Comparison of ENCODE assay signal across 15 cellular contexts in the genomic region with DNA sequence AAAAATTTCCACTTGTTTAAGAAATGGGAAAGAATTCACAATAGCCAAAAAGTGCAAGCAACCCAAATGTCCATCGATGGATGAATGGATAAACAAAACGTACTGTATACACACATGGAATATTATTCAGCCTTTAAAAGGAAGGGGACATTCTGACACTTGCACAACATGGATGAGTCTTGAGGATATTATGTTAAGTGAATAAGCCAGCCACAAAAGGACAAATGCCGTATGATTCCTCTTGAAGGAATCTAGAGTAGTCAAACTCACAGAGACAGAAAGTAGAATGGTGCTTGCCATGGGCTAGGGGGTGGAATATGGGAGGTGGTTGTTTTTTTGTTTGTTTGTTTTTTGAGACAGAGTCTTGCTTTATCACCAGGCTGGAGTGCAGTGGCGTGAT.
"Had no signal": no experiment of that assay in that cellular context is flagged by ENCODE, and none has a peak within 500 bp of the region (broad histone marks: within the 10 kb centered on the region; RNA-seq: fewer than 3 reads in every experiment).

No MANE protein-coding gene starts in this region.

- H3K36me3 ChIP-seq: heart right ventricle, left lung, stomach, thoracic aorta, uterus had no signal

- H3K27ac Mint-ChIP-seq: activated CD4-positive, alpha-beta memory T cell treated with anti-CD3 and anti-CD28 coated beads for 36 hours; activated naive CD8-positive, alpha-beta T cell treated with anti-CD3 and anti-CD28 coated beads, Interleukin-2, amount 10 ng/mL, durations not matched to agents 7 days and 5 days; effector memory CD8-positive, alpha-beta T cell; memory B cell; T-helper 2 cell treated with Interferon-gamma antibody and Interleukin-4, amounts not matched to agents 5 μg/mL and 100 μg/mL, for 36 hours had no signal

- H3K4me1 ChIP-seq: uterus had no signal

- H3K9me3 ChIP-seq: heart right ventricle, left lung, stomach, thoracic aorta, uterus had no signal

- ATAC-seq: effector memory CD8-positive, alpha-beta T cell; heart right ventricle; left lung had no signal

- DNase-seq: activated CD4-positive, alpha-beta memory T cell treated with anti-CD3 and anti-CD28 coated beads for 36 hours; activated naive CD8-positive, alpha-beta T cell treated with anti-CD3 and anti-CD28 coated beads, Interleukin-2, amount 10 ng/mL, durations not matched to agents 7 days and 5 days; aorta; effector memory CD8-positive, alpha-beta T cell; heart right ventricle; left lung; retina; stimulated activated CD4-positive, alpha-beta T cell treated with anti-CD3 and anti-CD28 coated beads, Interleukin-4, amount 100 ng/mL, for 4 hours; stomach; uterus had no signal

- H3K27ac ChIP-seq: coronary artery, heart right ventricle, left lung, stomach, thoracic aorta, uterus had no signal

- H3K27me3 ChIP-seq: stomach, uterus had no signal

- H3K27me3 Mint-ChIP-seq: activated CD4-positive, alpha-beta memory T cell treated with anti-CD3 and anti-CD28 coated beads for 36 hours; effector memory CD8-positive, alpha-beta T cell; memory B cell had no signal

- H3K4me3 Mint-ChIP-seq: activated CD4-positive, alpha-beta memory T cell treated with anti-CD3 and anti-CD28 coated beads for 36 hours; activated naive CD8-positive, alpha-beta T cell treated with anti-CD3 and anti-CD28 coated beads, Interleukin-2, amount 10 ng/mL, durations not matched to agents 7 days and 5 days; effector memory CD8-positive, alpha-beta T cell; memory B cell; neural crest cell; T-helper 2 cell treated with Interferon-gamma antibody and Interleukin-4, amounts not matched to agents 5 μg/mL and 100 μg/mL, for 36 hours had no signal

- H3K4me3 ChIP-seq: coronary artery, heart right ventricle, left lung, stomach, thoracic aorta, uterus had no signal

- H3K36me3 Mint-ChIP-seq: memory B cell had no signal

- H3K9me3 Mint-ChIP-seq: activated CD4-positive, alpha-beta memory T cell treated with anti-CD3 and anti-CD28 coated beads for 36 hours; activated naive CD8-positive, alpha-beta T cell treated with anti-CD3 and anti-CD28 coated beads, Interleukin-2, amount 10 ng/mL, durations not matched to agents 7 days and 5 days; effector memory CD8-positive, alpha-beta T cell; memory B cell; neural crest cell; T-helper 2 cell treated with Interferon-gamma antibody and Interleukin-4, amounts not matched to agents 5 μg/mL and 100 μg/mL, for 36 hours had no signal
